19 cellular contexts compared by ENCODE assay signal in the genomic region with DNA sequence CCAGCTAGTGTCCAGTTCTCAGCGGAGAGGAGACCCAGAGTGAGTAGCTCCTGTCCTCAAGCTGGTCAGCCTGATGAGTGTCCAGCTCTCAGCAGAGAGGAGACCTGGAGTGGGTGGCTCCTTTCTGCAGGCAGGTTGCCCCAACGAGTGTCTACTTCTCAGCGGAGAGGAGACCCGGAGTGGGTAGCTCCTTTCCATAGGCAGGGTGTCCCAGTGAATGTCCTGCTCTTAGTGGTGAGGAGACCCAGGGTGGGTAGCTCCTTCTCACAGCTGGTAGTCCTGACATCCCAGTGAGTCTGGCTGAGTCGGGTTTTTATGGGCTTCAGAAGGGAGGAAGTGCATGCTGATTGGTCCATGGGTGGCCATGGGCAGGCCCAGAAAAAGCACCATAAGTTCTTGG.
"Had no signal": no experiment of that assay in that cellular context is flagged by ENCODE, and none has a peak within 500 bp of the region (broad histone marks: within the 10 kb centered on the region; RNA-seq: fewer than 3 reads in every experiment).

No MANE protein-coding gene starts in this region.

- DNase-seq: dermis blood vessel endothelial cell; effector memory CD4-positive, alpha-beta T cell; esophagus squamous epithelium; foreskin melanocyte; glutamatergic neuron; heart right ventricle; hippocampal formation; mesenchymal stem cell; midbrain; naive thymus-derived CD4-positive, alpha-beta T cell; sigmoid colon; stimulated activated CD4-positive, alpha-beta T cell treated with anti-CD3 and anti-CD28 coated beads, Interleukin-2, amount 100 ng/mL, for 24 hours; stimulated activated CD4-positive, alpha-beta T cell treated with anti-CD3 and anti-CD28 coated beads, Interleukin-4, amount 100 ng/mL, for 24 hours; stimulated activated naive CD8-positive, alpha-beta T cell treated with anti-CD3 and anti-CD28 coated beads, Interleukin-15, Interleukin-2, amounts not matched to agents 100 U/mL and 50 U/mL, for 24 hours; substantia nigra; testis; tibial artery had no signal

- ATAC-seq: heart right ventricle; left lobe of liver; naive thymus-derived CD4-positive, alpha-beta T cell; stimulated activated memory B cell treated with anti-CD40 and anti-IgM and Interleukin-4, amounts not matched to agents 10 μg/mL and 1 μg/mL and 100 μg/mL, for 72 hours; stimulated activated naive CD8-positive, alpha-beta T cell treated with anti-CD3 and anti-CD28 coated beads, Interleukin-15, Interleukin-2, amounts not matched to agents 100 U/mL and 50 U/mL, for 24 hours had no signal
